Comparison of ENCODE assay signal across 8 cellular contexts in the genomic region with DNA sequence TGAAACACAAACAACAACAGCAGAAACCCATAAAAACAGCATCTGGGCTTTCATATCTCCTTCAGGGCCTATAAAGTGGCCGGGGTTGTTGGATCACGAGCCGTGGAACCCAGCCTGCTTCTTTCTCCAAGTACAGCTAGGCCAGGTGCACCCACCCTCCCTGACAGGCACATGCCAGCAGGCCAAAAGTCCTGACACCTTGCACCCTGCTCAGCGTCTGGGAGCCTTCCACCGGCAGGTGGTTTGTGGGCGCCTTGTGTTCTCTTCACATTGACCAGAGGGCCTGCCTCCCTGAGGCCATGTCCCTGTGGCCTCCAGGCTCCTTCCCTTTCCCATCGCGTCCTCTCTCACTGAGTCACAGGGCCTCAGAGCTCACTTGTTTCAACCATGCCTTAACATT.
"Had no signal": no experiment of that assay in that cellular context is flagged by ENCODE, and none has a peak within 500 bp of the region (broad histone marks: within the 10 kb centered on the region; RNA-seq: fewer than 3 reads in every experiment).

No MANE protein-coding gene starts in this region.

- H3K9me3 ChIP-seq: HAP-1 had no signal

- ATAC-seq: HCT116, K562 had no signal

- H3K4me3 Mint-ChIP-seq: HFFc6 had no signal

- H3K9me3 Mint-ChIP-seq: HFFc6 had no signal

- H3K27ac ChIP-seq: GM23248 had no signal

- H3K36me3 ChIP-seq: HAP-1 had no signal

- DNase-seq: GM23248, GOT3, H7, HFFc6, IMR-90 had no signal

- H3K9ac ChIP-seq: GM23248 had no signal

- H2AFZ ChIP-seq: GM23248 had no signal

- H3K4me3 ChIP-seq: GM23248, HAP-1, K562 had no signal

- H3K27ac Mint-ChIP-seq: HFFc6 had no signal

- H3K4me1 ChIP-seq: HAP-1 had no signal
